Comparison of ENCODE assay signal across 25 cellular contexts in the genomic region with DNA sequence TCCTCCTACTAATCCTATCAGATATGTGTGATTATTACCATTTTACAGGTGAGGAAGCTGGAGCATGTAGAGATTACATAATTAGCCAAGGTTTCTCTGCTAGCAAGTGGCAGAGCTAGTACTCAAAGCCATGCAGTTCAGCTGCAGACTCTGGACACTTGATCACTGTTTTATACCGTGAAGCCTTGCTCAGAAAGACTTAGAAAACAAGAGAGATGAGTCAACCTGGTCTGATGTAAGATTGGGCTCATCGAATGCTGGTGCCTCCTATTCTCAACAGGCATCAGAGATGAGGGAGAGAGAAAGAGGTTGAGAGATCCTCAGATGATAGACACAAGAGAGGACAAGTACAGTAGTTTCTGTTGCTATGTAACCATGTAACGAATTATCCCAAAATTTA. TPM values are rescaled to one million over a fixed set of nuclear protein-coding genes. Genes with fewer than 3 reads are reported as not detected.
DNase-seq lines count a peak whose midpoint lies in the region; ATAC-seq and TF ChIP-seq lines count a peak whose summit lies in the region.
"Had no signal": no experiment of that assay in that cellular context is flagged by ENCODE, and none has a peak within 500 bp of the region (broad histone marks: within the 10 kb centered on the region; RNA-seq: fewer than 3 reads in every experiment).

No MANE protein-coding gene starts in this region.

- H3K4me1 Mint-ChIP-seq in activated CD8-positive, alpha-beta T cell treated with anti-CD3 and anti-CD28 coated beads, Interleukin-2, amount 10 ng/mL, durations not matched to agents 7 days and 5 days (ENCODE audit: low read depth) = peaks cover 2% of the 10 kb centered on the region
- H3K4me1 Mint-ChIP-seq in WTC11 = no peaks in the 10 kb centered on the region
- H3K4me1 Mint-ChIP-seq: activated CD8-positive, alpha-beta memory T cell treated with anti-CD3 and anti-CD28 coated beads, Interleukin-2, amount 10 ng/mL, durations not matched to agents 7 days and 5 days had no signal

- no peak for ATAC-seq in activated CD8-positive, alpha-beta T cell treated with anti-CD3 and anti-CD28 coated beads, Interleukin-2, amount 10 ng/mL, durations not matched to agents 7 days and 5 days
- no peak for ATAC-seq in GM18907 (IDR thresholded peaks at IDR 0.05; ENCODE audit: unreplicated experiment)
- ATAC-seq in WTC11 = no peak
- ATAC-seq: activated CD8-positive, alpha-beta memory T cell treated with anti-CD3 and anti-CD28 coated beads, Interleukin-2, amount 10 ng/mL, durations not matched to agents 7 days and 5 days had no signal

- CTCF ChIA-PET in activated CD8-positive, alpha-beta T cell treated with anti-CD3 and anti-CD28 coated beads, Interleukin-2, amount 10 ng/mL, durations not matched to agents 7 days and 5 days (lab: Charles Lee) = interaction anchor here (1.0 kb wide), 1 partner anchor 19 kb away, joined by 3 read pairs; the partner anchor contains the start of gene PDE5A
- CTCF ChIA-PET in WTC11 (lab: Charles Lee) = no interaction called here

- no peaks in the 10 kb centered on the region for H3K9me3 Mint-ChIP-seq in activated CD8-positive, alpha-beta T cell treated with anti-CD3 and anti-CD28 coated beads, Interleukin-2, amount 10 ng/mL, durations not matched to agents 7 days and 5 days (ENCODE audit: insufficient read depth)
- H3K9me3 Mint-ChIP-seq in WTC11 = no peaks in the 10 kb centered on the region
- H3K9me3 Mint-ChIP-seq: activated T-cell treated with anti-CD3 and anti-CD28 coated beads, Interleukin-2, amount 50 U/mL, for 72 hours; CD4-positive, alpha-beta T cell had no signal

- H3K27me3 Mint-ChIP-seq in activated CD8-positive, alpha-beta T cell treated with anti-CD3 and anti-CD28 coated beads, Interleukin-2, amount 10 ng/mL, durations not matched to agents 7 days and 5 days (ENCODE audit: low read depth) = peaks cover 5% of the 10 kb centered on the region
- peaks cover 8% of the 10 kb centered on the region; the same call in 1 of the 2 replicates for H3K27me3 Mint-ChIP-seq in WTC11 (ENCODE audit: low read depth)

- no peak overlapping the region for H3K4me3 Mint-ChIP-seq in activated CD8-positive, alpha-beta T cell treated with anti-CD3 and anti-CD28 coated beads, Interleukin-2, amount 10 ng/mL, durations not matched to agents 7 days and 5 days
- no peak overlapping the region for H3K4me3 Mint-ChIP-seq in WTC11
- H3K4me3 Mint-ChIP-seq: activated CD8-positive, alpha-beta memory T cell treated with anti-CD3 and anti-CD28 coated beads, Interleukin-2, amount 10 ng/mL, durations not matched to agents 7 days and 5 days; activated T-cell treated with anti-CD3 and anti-CD28 coated beads, Interleukin-2, amount 50 U/mL, for 72 hours; brain; CD4-positive, alpha-beta T cell had no signal

- peak; percentile 23 for DNase-seq in HCEC 1CT
- peak; percentile 62 for DNase-seq in amniotic epithelial cell (ENCODE audit: low read depth)
- DNase-seq in fibroblast of pulmonary artery (ENCODE audit: low read depth) = peak; percentile 14
- peak; percentile 48 for DNase-seq in skeletal muscle cell (ENCODE audit: low read depth)
- DNase-seq in activated CD8-positive, alpha-beta T cell treated with anti-CD3 and anti-CD28 coated beads, Interleukin-2, amount 10 ng/mL, durations not matched to agents 7 days and 5 days = no peak
- DNase-seq in WTC11 (ENCODE audit: low spot score) = no peak
- DNase-seq: activated CD4-positive, alpha-beta T cell treated with anti-CD3 and anti-CD28 coated beads, Interleukin-2, amount 50 U/mL, for 1 hour; activated CD8-positive, alpha-beta memory T cell treated with anti-CD3 and anti-CD28 coated beads, Interleukin-2, amount 10 ng/mL, durations not matched to agents 7 days and 5 days; activated naive CD4-positive, alpha-beta T cell; activated T-cell treated with anti-CD3 and anti-CD28 coated beads, Interleukin-2, amount 50 U/mL, for 72 hours; AML-193; CD4-positive, alpha-beta T cell; effector CD4-positive, alpha-beta T cell; GF-D8; NCI-H1930; PC-9; psoas muscle; SHP77; stimulated activated naive CD4-positive, alpha-beta T cell; T-helper 9 cell; testis; uterus had no signal

- no peaks in the 10 kb centered on the region for H3K36me3 Mint-ChIP-seq in activated CD8-positive, alpha-beta T cell treated with anti-CD3 and anti-CD28 coated beads, Interleukin-2, amount 10 ng/mL, durations not matched to agents 7 days and 5 days (ENCODE audit: low read depth)
- H3K36me3 Mint-ChIP-seq in WTC11 = no peaks in the 10 kb centered on the region
- H3K36me3 Mint-ChIP-seq: activated CD8-positive, alpha-beta memory T cell treated with anti-CD3 and anti-CD28 coated beads, Interleukin-2, amount 10 ng/mL, durations not matched to agents 7 days and 5 days; brain had no signal

- H3K4me3 ChIP-seq in fibroblast of pulmonary artery (replicated peaks; ENCODE audit: low read depth, low read length) (no peak overlapping the region), skeletal muscle cell (ENCODE audit: low read depth, low read length) (no peak overlapping the region)
- H3K4me3 ChIP-seq: left ventricle myocardium inferior, PC-9, psoas muscle, testis, uterus had no signal

- TF ChIP-seq CTCF in fibroblast of pulmonary artery (IDR thresholded peaks at IDR 0.05; ENCODE audit: low read length, missing control alignments) = no peak
- TF ChIP-seq CTCF in WTC11 (IDR thresholded peaks at IDR 0.05) = no peak

- POLR2A ChIA-PET in activated CD8-positive, alpha-beta T cell treated with anti-CD3 and anti-CD28 coated beads, Interleukin-2, amount 10 ng/mL, durations not matched to agents 7 days and 5 days (lab: Charles Lee) = no interaction called here
- POLR2A ChIA-PET in WTC11 (lab: Charles Lee) = no interaction called here

- H3K27ac Mint-ChIP-seq in activated CD8-positive, alpha-beta T cell treated with anti-CD3 and anti-CD28 coated beads, Interleukin-2, amount 10 ng/mL, durations not matched to agents 7 days and 5 days = no peak overlapping the region
- H3K27ac Mint-ChIP-seq in WTC11 = no peak overlapping the region
- H3K27ac Mint-ChIP-seq: activated CD8-positive, alpha-beta memory T cell treated with anti-CD3 and anti-CD28 coated beads, Interleukin-2, amount 10 ng/mL, durations not matched to agents 7 days and 5 days; activated T-cell treated with anti-CD3 and anti-CD28 coated beads, Interleukin-2, amount 50 U/mL, for 72 hours; CD4-positive, alpha-beta T cell had no signal

TF ChIP-seq in WTC11, 78 proteins besides CTCF, POLR2A, EP300 and RAD21:
- no peak for TF ChIP-seq FOXP4 (CRISPR knock-in tag; IDR thresholded peaks at IDR 0.05)
- TF ChIP-seq NR3C1 (CRISPR knock-in tag; conservative IDR thresholded peaks at IDR 0.05; ENCODE audit: low read depth) = no peak
- no peak for TF ChIP-seq IRF2 (CRISPR knock-in tag; IDR thresholded peaks at IDR 0.05; ENCODE audit: borderline replicate concordance, low read depth)
- TF ChIP-seq ZNF425 (CRISPR knock-in tag; conservative IDR thresholded peaks at IDR 0.05) = no peak
- TF ChIP-seq ZNF121 (CRISPR knock-in tag; IDR thresholded peaks at IDR 0.05) = no peak
- TF ChIP-seq MXD4 (CRISPR knock-in tag; IDR thresholded peaks at IDR 0.05; ENCODE audit: borderline replicate concordance) = no peak
- no peak for TF ChIP-seq JAZF1 (CRISPR knock-in tag; IDR thresholded peaks at IDR 0.05)
- TF ChIP-seq PREB (CRISPR knock-in tag; IDR thresholded peaks at IDR 0.05; ENCODE audit: borderline replicate concordance) = no peak

RNA-seq across cellular contexts. Expression of gene PDE5A, which starts 19.0 kb away (rescaled TPM):
- total RNA-seq in activated CD8-positive, alpha-beta T cell treated with anti-CD3 and anti-CD28 coated beads, Interleukin-2, amount 10 ng/mL, durations not matched to agents 7 days and 5 days = under 1 TPM in 1 of 2 experiments, not detected in 1; 0.13 TPM
- 25.6 to 26.4 TPM (median 26.4 TPM) in 3 replicates for total RNA-seq in WTC11 (2021)

Comparison
In these comparisons a context has a peak if more than half of its experiments do, and no peak if none do; other contexts are left out.
1. DNase-seq: peak in HCEC 1CT (single experiment), amniotic epithelial cell (single experiment), fibroblast of pulmonary artery (single experiment) and skeletal muscle cell (single experiment); none in activated CD8-positive, alpha-beta T cell treated with anti-CD3 and anti-CD28 coated beads, Interleukin-2, amount 10 ng/mL, durations not matched to agents 7 days and 5 days (single experiment) and WTC11 (single experiment).
2. RNA of gene PDE5A, which starts 19.0 kb away (total RNA-seq): 25.6 to 26.4 TPM in WTC11; 0.13 TPM in activated CD8-positive, alpha-beta T cell treated with anti-CD3 and anti-CD28 coated beads, Interleukin-2, amount 10 ng/mL, durations not matched to agents 7 days and 5 days; every median in the first group is over 10 times any median in the second.